Comparison of ENCODE assay signal across 1 cellular context in the genomic region with DNA sequence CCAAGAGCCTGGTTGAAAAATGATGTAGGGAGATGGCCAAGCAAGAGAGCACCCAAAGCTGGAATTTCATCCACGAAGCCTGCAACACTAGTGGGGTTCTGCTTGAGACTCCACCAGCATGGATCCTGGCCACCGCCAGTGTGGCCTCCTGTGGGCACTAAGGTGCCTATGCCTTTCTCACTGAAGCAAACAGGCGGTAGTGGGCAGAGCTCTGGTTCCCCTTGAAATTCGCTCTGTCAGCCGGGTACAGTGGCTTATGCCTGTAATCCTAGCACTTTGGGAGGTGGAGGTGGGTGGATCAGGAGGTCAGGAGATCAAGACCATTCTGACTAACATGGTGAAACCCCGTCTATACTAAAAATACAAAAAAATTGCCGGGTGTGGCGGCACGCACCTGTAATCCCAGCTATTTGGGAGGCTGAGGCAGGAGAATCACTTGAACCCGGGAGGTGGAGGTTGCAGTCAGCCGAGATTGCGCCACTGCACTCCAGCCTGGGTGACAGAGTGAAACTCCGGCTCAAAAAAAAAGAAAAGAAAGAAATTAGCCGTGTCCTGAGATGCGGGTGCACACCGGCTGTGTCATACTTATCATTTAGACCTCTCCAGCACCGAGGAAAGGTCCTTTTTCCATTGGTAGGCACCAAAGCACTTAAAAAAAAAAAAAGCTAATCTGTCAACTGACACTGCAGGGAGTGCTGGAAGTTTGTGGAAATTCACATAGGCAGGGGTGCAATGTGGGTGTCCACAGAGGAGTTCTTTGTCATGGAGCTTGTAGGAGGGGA.
TF ChIP-seq lines count a peak whose summit lies in the region.

No MANE protein-coding gene starts in this region.

TF ChIP-seq in SK-N-SH treated with all-trans-retinoic acid at 6 μM for 48 hours, 23 proteins besides CTCF, POLR2A, EP300 and RAD21 (continued from another document):
- TF ChIP-seq, protein P1, sequence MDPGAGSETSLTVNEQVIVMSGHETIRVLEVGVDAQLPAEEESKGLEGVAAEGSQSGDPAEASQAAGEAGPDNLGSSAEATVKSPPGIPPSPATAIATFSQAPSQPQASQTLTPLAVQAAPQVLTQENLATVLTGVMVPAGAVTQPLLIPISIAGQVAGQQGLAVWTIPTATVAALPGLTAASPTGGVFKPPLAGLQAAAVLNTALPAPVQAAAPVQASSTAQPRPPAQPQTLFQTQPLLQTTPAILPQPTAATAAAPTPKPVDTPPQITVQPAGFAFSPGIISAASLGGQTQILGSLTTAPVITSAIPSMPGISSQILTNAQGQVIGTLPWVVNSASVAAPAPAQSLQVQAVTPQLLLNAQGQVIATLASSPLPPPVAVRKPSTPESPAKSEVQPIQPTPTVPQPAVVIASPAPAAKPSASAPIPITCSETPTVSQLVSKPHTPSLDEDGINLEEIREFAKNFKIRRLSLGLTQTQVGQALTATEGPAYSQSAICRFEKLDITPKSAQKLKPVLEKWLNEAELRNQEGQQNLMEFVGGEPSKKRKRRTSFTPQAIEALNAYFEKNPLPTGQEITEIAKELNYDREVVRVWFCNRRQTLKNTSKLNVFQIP (CRISPR knock-in tag; IDR thresholded peaks at IDR 0.05; ENCODE audit: borderline replicate concordance, low read depth): no peak
TF ChIP-seq in SK-N-SH treated with all-trans-retinoic acid at 6 μM for 48 hours: peak in this region for 0.
